In genomic region chr3:127994011-127994410, GRCh38 we compare ENCODE assay signal across 5 cellular contexts.
"Had no signal": no experiment of that assay in that cellular context is flagged by ENCODE, and none has a peak within 500 bp of the region (broad histone marks: within the 10 kb centered on the region; RNA-seq: fewer than 3 reads in every experiment).

No MANE protein-coding gene starts in this region.

- H3K4me3 ChIP-seq: K562 had no signal

- ATAC-seq: HepG2, K562 had no signal

- FAIRE-seq: HepG2, HTR-8/SVneo, K562 had no signal

- H3K27ac ChIP-seq: HL-60 had no signal

- DNase-seq: IMR-90 had no signal
